Comparison of ENCODE assay signal across 1 cellular context in genomic region chr3:46183330-46183729, GRCh38.
TF ChIP-seq lines count a peak whose summit lies in the region.

No MANE protein-coding gene starts in this region.

TF ChIP-seq in GM23338, 12 proteins besides CTCF, POLR2A, EP300 and RAD21 (continued from another document):
- TF ChIP-seq ZNF462 (CRISPR knock-in tag; IDR thresholded peaks at IDR 0.05) (no peak), NANOG (IDR thresholded peaks at IDR 0.05; ENCODE audit: borderline replicate concordance) (no peak), ZNF331 (CRISPR knock-in tag; IDR thresholded peaks at IDR 0.05; ENCODE audit: low read depth) (no peak), STAT1 (IDR thresholded peaks at IDR 0.05; ENCODE audit: unreplicated experiment) (no peak)
